Comparison of ENCODE assay signal across 1 cellular context in the genomic region with DNA sequence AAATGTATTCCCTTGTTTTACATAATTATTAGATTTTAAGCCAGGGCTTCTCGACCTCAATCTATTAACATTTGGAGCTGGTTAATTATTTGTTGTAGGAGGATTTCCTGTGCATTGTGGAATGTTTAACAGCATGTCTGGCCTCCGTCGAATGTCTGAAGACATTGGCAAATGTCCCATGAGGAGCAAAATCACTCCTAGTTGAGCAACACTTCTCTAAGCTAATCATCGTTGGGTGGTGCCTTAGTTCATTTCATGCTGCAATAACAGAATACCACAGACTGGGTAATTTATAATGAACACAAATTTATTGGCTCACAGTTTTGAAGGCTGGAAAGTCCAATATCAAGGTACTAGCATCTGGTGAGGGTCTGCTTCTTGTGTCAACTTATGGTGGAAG.
TF ChIP-seq lines count a peak whose summit lies in the region.

No MANE protein-coding gene starts in this region.

TF ChIP-seq in H1, 55 proteins besides CTCF, POLR2A, EP300 and RAD21:
- TF ChIP-seq HDAC6 (IDR thresholded peaks at IDR 0.05; ENCODE audit: low read depth, low read length) (no peak), NRF1 (IDR thresholded peaks at IDR 0.05; ENCODE audit: low read depth, low read length) (no peak), RNF2 (IDR thresholded peaks at IDR 0.05; ENCODE audit: borderline replicate concordance, low read depth, low read length, missing control alignments, poor library complexity, severe bottlenecking) (no peak), CHD2 (IDR thresholded peaks at IDR 0.05; ENCODE audit: low read length) (no peak), YY1 (IDR thresholded peaks at IDR 0.05; ENCODE audit: low read depth, low read length) (no peak), HDAC2 (IDR thresholded peaks at IDR 0.05; ENCODE audit: borderline replicate concordance in 1 of 2, low read depth in 2 of 2, low read length in 2 of 2) (no peak), BACH1 (IDR thresholded peaks at IDR 0.05; ENCODE audit: low read length) (no peak), SIX5 (IDR thresholded peaks at IDR 0.05; ENCODE audit: low read depth, low read length) (no peak), BRCA1 (IDR thresholded peaks at IDR 0.05; ENCODE audit: low read depth, low read length) (no peak), ASH2L (IDR thresholded peaks at IDR 0.05; ENCODE audit: low read length) (no peak), JUND (IDR thresholded peaks at IDR 0.05; ENCODE audit: low read length) (no peak), GTF2F1 (IDR thresholded peaks at IDR 0.05; ENCODE audit: borderline replicate concordance, low read depth, low read length) (no peak)
- TF ChIP-seq, protein P1, sequence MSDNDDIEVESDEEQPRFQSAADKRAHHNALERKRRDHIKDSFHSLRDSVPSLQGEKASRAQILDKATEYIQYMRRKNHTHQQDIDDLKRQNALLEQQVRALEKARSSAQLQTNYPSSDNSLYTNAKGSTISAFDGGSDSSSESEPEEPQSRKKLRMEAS (IDR thresholded peaks at IDR 0.05), result no peak
- TF ChIP-seq, protein P2, sequence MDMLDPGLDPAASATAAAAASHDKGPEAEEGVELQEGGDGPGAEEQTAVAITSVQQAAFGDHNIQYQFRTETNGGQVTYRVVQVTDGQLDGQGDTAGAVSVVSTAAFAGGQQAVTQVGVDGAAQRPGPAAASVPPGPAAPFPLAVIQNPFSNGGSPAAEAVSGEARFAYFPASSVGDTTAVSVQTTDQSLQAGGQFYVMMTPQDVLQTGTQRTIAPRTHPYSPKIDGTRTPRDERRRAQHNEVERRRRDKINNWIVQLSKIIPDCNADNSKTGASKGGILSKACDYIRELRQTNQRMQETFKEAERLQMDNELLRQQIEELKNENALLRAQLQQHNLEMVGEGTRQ (IDR thresholded peaks at IDR 0.05; ENCODE audit: low read length), result no peak
